Comparison of ENCODE assay signal across 9 cellular contexts in genomic region chr2:237227190-237227988, GRCh38.
A peak's percentile ranks its signal among the peaks of the same experiment; 100 is the strongest.
DNase-seq lines count a peak whose midpoint lies in the region; ATAC-seq and TF ChIP-seq lines count a peak whose summit lies in the region.
"Had no signal": no experiment of that assay in that cellular context is flagged by ENCODE, and none has a peak within 500 bp of the region (broad histone marks: within the 10 kb centered on the region; RNA-seq: fewer than 3 reads in every experiment).

No MANE protein-coding gene starts in this region.

- DNase-seq in HPDE6-E6E7 (ENCODE audit: extremely low spot score) (peak; percentile 32), T1000 (lab: John Stamatoyannopoulos, UW) (peak; percentile 68), fibroblast of mammary gland (ENCODE audit: low read depth) (peak; percentile 97)
- peak in 2 of 3 donors; percentile 7 to 17 for DNase-seq in stimulated activated CD4-positive, alpha-beta T cell treated with anti-CD3 and anti-CD28 coated beads, TNF-alpha, amount 100 ng/mL, for 48 hours (ENCODE audit: low read depth in 3 of 3)
- DNase-seq: left ventricle myocardium superior, NCI-H2171 treated with DMSO at 0.1 percent for 48 hours had no signal

- TF ChIP-seq CTCF in fibroblast of mammary gland (conservative IDR thresholded peaks at IDR 0.05; ENCODE audit: control insufficient read depth, insufficient read depth, low read depth, low read length), result no peak

- no peak for ATAC-seq in activated CD4-positive, CD25-positive, alpha-beta regulatory T cell treated with anti-CD3 and anti-CD28 coated beads, Interleukin-2, amount 50 U/mL, for 24 hours
- ATAC-seq in GM21576 (IDR thresholded peaks at IDR 0.05; ENCODE audit: unreplicated experiment), result no peak
- no peak for ATAC-seq in HG03439 (IDR thresholded peaks at IDR 0.05; ENCODE audit: unreplicated experiment)
- ATAC-seq: left ventricle myocardium superior had no signal

- H3K4me3 ChIP-seq in fibroblast of mammary gland (ENCODE audit: control insufficient read depth, low read depth, low read length), result no peak overlapping the region

Comparison
In these comparisons a context has a peak if more than half of its experiments do, and no peak if none do; other contexts are left out.
1. DNase-seq: peak in every context shown above with its lines; median percentile 97 in fibroblast of mammary gland; 68 in T1000; 32 in HPDE6-E6E7; 12 in stimulated activated CD4-positive, alpha-beta T cell treated with anti-CD3 and anti-CD28 coated beads, TNF-alpha, amount 100 ng/mL, for 48 hours.